1 cellular context compared by ENCODE assay signal in the genomic region with DNA sequence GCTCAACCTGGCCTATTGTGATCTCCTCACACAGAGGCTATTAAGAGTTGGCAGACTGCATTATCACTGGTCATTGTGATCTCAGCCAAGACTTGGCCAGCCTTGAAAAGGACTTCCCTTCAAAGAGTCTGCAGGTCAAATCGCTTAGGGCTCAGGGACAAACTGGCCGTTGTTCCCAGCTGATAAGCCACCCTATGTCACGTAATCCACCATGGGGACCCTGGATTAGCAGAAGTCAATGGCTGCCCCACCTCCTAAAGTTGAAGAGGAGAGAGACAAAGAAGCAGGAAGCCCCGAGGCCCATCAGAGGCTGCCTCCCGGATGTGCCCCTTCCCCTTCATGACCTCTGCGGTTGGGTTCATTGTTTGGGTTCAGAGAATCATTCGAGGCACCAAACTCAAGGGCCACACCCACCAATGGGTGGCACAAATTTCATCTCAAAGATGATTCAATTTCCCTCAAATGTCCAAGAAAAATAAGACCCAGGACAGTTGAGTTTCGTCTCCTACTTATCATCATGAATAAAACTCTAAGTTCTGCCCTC.
TF ChIP-seq lines count a peak whose summit lies in the region.

No MANE protein-coding gene starts in this region.

TF ChIP-seq in HepG2, 621 proteins besides CTCF, POLR2A, EP300 and RAD21 (continued from another document and continues in another):
- TF ChIP-seq, protein P1, sequence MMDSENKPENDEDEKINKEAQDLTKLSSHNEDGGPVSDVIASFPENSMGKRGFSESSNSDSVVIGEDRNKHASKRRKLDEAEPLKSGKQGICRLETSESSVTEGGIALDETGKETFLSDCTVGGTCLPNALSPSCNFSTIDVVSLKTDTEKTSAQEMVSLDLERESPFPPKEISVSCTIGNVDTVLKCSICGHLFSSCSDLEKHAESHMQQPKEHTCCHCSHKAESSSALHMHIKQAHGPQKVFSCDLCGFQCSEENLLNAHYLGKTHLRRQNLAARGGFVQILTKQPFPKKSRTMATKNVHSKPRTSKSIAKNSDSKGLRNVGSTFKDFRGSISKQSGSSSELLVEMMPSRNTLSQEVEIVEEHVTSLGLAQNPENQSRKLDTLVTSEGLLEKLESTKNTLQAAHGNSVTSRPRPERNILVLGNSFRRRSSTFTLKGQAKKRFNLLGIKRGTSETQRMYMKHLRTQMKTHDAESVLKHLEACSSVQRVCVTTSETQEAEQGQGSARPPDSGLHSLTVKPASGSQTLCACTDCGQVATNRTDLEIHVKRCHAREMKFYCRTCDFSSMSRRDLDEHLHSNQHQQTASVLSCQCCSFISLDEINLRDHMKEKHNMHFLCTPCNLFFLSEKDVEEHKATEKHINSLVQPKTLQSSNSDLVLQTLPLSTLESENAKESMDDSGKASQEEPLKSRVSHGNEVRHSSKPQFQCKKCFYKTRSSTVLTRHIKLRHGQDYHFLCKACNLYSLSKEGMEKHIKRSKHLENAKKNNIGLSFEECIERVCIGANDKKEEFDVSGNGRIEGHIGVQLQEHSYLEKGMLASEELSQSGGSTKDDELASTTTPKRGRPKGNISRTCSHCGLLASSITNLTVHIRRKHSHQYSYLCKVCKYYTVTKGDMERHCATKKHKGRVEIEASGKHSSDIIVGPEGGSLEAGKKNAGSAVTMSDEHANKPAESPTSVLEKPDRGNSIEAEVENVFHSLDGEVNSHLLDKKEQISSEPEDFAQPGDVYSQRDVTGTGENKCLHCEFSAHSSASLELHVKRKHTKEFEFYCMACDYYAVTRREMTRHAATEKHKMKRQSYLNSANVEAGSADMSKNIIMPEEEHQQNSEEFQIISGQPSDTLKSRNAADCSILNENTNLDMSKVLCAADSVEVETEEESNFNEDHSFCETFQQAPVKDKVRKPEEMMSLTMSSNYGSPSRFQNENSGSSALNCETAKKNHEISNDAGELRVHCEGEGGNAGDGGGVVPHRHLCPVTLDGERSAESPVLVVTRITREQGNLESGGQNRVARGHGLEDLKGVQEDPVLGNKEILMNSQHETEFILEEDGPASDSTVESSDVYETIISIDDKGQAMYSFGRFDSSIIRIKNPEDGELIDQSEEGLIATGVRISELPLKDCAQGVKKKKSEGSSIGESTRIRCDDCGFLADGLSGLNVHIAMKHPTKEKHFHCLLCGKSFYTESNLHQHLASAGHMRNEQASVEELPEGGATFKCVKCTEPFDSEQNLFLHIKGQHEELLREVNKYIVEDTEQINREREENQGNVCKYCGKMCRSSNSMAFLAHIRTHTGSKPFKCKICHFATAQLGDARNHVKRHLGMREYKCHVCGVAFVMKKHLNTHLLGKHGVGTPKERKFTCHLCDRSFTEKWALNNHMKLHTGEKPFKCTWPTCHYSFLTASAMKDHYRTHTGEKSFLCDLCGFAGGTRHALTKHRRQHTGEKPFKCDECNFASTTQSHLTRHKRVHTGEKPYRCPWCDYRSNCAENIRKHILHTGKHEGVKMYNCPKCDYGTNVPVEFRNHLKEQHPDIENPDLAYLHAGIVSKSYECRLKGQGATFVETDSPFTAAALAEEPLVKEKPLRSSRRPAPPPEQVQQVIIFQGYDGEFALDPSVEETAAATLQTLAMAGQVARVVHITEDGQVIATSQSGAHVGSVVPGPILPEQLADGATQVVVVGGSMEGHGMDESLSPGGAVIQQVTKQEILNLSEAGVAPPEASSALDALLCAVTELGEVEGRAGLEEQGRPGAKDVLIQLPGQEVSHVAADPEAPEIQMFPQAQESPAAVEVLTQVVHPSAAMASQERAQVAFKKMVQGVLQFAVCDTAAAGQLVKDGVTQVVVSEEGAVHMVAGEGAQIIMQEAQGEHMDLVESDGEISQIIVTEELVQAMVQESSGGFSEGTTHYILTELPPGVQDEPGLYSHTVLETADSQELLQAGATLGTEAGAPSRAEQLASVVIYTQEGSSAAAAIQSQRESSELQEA (CRISPR knock-in tag; IDR thresholded peaks at IDR 0.05; ENCODE audit: not compliant biosample characterization): peak; percentile 11
- no peak for TF ChIP-seq HNRNPK (IDR thresholded peaks at IDR 0.05; ENCODE audit: low read depth, low read length, poor library complexity, severe bottlenecking)
- TF ChIP-seq, protein P2, sequence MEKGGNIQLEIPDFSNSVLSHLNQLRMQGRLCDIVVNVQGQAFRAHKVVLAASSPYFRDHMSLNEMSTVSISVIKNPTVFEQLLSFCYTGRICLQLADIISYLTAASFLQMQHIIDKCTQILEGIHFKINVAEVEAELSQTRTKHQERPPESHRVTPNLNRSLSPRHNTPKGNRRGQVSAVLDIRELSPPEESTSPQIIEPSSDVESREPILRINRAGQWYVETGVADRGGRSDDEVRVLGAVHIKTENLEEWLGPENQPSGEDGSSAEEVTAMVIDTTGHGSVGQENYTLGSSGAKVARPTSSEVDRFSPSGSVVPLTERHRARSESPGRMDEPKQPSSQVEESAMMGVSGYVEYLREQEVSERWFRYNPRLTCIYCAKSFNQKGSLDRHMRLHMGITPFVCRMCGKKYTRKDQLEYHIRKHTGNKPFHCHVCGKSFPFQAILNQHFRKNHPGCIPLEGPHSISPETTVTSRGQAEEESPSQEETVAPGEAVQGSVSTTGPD (CRISPR knock-in tag; IDR thresholded peaks at IDR 0.05): no peak; the same call in 1 of the 2 replicates
- no peak for TF ChIP-seq ATRX (CRISPR knock-in tag; IDR thresholded peaks at IDR 0.05; ENCODE audit: borderline replicate concordance)
- TF ChIP-seq ZNF543 (CRISPR knock-in tag; IDR thresholded peaks at IDR 0.05): peak; percentile 63; the same call in 1 of the 2 replicates
- TF ChIP-seq, protein P3, sequence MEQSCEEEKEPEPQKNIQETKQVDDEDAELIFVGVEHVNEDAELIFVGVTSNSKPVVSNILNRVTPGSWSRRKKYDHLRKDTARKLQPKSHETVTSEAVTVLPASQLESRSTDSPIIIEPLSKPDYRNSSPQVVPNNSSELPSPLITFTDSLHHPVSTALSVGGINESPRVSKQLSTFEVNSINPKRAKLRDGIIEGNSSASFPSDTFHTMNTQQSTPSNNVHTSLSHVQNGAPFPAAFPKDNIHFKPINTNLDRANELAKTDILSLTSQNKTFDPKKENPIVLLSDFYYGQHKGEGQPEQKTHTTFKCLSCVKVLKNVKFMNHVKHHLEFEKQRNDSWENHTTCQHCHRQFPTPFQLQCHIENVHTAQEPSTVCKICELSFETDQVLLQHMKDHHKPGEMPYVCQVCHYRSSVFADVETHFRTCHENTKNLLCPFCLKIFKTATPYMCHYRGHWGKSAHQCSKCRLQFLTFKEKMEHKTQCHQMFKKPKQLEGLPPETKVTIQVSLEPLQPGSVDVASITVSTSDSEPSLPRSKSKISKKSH (CRISPR knock-in tag; IDR thresholded peaks at IDR 0.05; ENCODE audit: borderline replicate concordance): no peak
- TF ChIP-seq RFXAP (CRISPR knock-in tag; IDR thresholded peaks at IDR 0.05; ENCODE audit: borderline replicate concordance): no peak
- TF ChIP-seq NR3C1 (CRISPR knock-in tag; IDR thresholded peaks at IDR 0.05): no peak
- no peak for TF ChIP-seq KDM5B (CRISPR knock-in tag; IDR thresholded peaks at IDR 0.05; ENCODE audit: borderline replicate concordance)
- TF ChIP-seq RELA (CRISPR knock-in tag; IDR thresholded peaks at IDR 0.05): no peak
- no peak for TF ChIP-seq ZNF207 (IDR thresholded peaks at IDR 0.05; ENCODE audit: borderline replicate concordance)
- TF ChIP-seq NR1H2 (CRISPR knock-in tag; IDR thresholded peaks at IDR 0.05; ENCODE audit: borderline replicate concordance, low read depth): no peak
- TF ChIP-seq KMT2A (CRISPR knock-in tag; IDR thresholded peaks at IDR 0.05): no peak
- peak; percentile 61 for TF ChIP-seq CCAR2 (optimal IDR thresholded peaks at IDR 0.05; ENCODE audit: low read depth, low read length)
- no peak for TF ChIP-seq ZNF383 (CRISPR knock-in tag; IDR thresholded peaks at IDR 0.05; ENCODE audit: borderline replicate concordance)
- TF ChIP-seq, protein P4, sequence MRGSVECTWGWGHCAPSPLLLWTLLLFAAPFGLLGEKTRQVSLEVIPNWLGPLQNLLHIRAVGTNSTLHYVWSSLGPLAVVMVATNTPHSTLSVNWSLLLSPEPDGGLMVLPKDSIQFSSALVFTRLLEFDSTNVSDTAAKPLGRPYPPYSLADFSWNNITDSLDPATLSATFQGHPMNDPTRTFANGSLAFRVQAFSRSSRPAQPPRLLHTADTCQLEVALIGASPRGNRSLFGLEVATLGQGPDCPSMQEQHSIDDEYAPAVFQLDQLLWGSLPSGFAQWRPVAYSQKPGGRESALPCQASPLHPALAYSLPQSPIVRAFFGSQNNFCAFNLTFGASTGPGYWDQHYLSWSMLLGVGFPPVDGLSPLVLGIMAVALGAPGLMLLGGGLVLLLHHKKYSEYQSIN (CRISPR knock-in tag; IDR thresholded peaks at IDR 0.05; ENCODE audit: borderline replicate concordance): no peak
- no peak for TF ChIP-seq NFE2L1 (CRISPR knock-in tag; IDR thresholded peaks at IDR 0.05; ENCODE audit: borderline replicate concordance)
- TF ChIP-seq HIVEP1 (CRISPR knock-in tag; IDR thresholded peaks at IDR 0.05): no peak
- TF ChIP-seq HDAC1 (CRISPR knock-in tag; IDR thresholded peaks at IDR 0.05): no peak
- TF ChIP-seq, protein P5, sequence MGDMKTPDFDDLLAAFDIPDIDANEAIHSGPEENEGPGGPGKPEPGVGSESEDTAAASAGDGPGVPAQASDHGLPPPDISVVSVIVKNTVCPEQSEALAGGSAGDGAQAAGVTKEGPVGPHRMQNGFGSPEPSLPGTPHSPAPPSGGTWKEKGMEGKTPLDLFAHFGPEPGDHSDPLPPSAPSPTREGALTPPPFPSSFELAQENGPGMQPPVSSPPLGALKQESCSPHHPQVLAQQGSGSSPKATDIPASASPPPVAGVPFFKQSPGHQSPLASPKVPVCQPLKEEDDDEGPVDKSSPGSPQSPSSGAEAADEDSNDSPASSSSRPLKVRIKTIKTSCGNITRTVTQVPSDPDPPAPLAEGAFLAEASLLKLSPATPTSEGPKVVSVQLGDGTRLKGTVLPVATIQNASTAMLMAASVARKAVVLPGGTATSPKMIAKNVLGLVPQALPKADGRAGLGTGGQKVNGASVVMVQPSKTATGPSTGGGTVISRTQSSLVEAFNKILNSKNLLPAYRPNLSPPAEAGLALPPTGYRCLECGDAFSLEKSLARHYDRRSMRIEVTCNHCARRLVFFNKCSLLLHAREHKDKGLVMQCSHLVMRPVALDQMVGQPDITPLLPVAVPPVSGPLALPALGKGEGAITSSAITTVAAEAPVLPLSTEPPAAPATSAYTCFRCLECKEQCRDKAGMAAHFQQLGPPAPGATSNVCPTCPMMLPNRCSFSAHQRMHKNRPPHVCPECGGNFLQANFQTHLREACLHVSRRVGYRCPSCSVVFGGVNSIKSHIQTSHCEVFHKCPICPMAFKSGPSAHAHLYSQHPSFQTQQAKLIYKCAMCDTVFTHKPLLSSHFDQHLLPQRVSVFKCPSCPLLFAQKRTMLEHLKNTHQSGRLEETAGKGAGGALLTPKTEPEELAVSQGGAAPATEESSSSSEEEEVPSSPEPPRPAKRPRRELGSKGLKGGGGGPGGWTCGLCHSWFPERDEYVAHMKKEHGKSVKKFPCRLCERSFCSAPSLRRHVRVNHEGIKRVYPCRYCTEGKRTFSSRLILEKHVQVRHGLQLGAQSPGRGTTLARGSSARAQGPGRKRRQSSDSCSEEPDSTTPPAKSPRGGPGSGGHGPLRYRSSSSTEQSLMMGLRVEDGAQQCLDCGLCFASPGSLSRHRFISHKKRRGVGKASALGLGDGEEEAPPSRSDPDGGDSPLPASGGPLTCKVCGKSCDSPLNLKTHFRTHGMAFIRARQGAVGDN (CRISPR knock-in tag; IDR thresholded peaks at IDR 0.05): peak; percentile 36; the same call in 1 of the 2 replicates
- TF ChIP-seq ZNF274 (CRISPR knock-in tag; IDR thresholded peaks at IDR 0.05): no peak
- TF ChIP-seq TRIM24 (CRISPR knock-in tag; IDR thresholded peaks at IDR 0.05): peak; percentile 80; the same call in 1 of the 2 replicates
- TF ChIP-seq, protein P6, sequence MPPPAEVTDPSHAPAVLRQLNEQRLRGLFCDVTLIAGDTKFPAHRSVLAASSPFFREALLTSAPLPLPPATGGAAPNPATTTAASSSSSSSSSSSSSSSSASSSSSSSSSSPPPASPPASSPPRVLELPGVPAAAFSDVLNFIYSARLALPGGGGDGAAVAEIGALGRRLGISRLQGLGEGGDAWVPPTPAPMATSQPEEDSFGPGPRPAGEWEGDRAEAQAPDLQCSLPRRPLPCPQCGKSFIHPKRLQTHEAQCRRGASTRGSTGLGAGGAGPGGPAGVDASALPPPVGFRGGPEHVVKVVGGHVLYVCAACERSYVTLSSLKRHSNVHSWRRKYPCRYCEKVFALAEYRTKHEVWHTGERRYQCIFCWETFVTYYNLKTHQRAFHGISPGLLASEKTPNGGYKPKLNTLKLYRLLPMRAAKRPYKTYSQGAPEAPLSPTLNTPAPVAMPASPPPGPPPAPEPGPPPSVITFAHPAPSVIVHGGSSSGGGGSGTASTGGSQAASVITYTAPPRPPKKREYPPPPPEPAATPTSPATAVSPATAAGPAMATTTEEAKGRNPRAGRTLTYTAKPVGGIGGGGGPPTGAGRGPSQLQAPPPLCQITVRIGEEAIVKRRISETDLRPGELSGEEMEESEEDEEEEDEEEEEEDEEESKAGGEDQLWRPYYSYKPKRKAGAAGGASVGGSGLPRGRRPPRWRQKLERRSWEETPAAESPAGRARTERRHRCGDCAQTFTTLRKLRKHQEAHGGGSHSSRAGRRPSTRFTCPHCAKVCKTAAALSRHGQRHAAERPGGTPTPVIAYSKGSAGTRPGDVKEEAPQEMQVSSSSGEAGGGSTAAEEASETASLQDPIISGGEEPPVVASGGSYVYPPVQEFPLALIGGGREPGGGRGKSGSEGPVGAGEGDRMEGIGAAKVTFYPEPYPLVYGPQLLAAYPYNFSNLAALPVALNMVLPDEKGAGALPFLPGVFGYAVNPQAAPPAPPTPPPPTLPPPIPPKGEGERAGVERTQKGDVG (CRISPR knock-in tag; IDR thresholded peaks at IDR 0.05; ENCODE audit: borderline replicate concordance): no peak
- TF ChIP-seq LCORL (IDR thresholded peaks at IDR 0.05): no peak
- TF ChIP-seq LCORL (CRISPR knock-in tag; IDR thresholded peaks at IDR 0.05): 0 out of 2 replicates have a peak, but pooled peaks have one; percentile 22
- peak; percentile 56 for TF ChIP-seq FOSL2 (CRISPR knock-in tag; IDR thresholded peaks at IDR 0.05)
- TF ChIP-seq XRCC5 (optimal IDR thresholded peaks at IDR 0.05; ENCODE audit: low read length): peak; percentile 61
- peak; percentile 82 for TF ChIP-seq RARA (CRISPR knock-in tag; IDR thresholded peaks at IDR 0.05)
- no peak for TF ChIP-seq REL (CRISPR knock-in tag; conservative IDR thresholded peaks at IDR 0.05)
- no peak for TF ChIP-seq ZFAT (CRISPR knock-in tag; conservative IDR thresholded peaks at IDR 0.05)
- no peak for TF ChIP-seq ZNF17 (CRISPR knock-in tag; IDR thresholded peaks at IDR 0.05)
- TF ChIP-seq ZFP41 (CRISPR knock-in tag; IDR thresholded peaks at IDR 0.05; ENCODE audit: borderline replicate concordance): no peak
- peak; percentile 65 for TF ChIP-seq NR2C2 (CRISPR knock-in tag; IDR thresholded peaks at IDR 0.05; ENCODE audit: borderline replicate concordance)
- TF ChIP-seq, protein P7, sequence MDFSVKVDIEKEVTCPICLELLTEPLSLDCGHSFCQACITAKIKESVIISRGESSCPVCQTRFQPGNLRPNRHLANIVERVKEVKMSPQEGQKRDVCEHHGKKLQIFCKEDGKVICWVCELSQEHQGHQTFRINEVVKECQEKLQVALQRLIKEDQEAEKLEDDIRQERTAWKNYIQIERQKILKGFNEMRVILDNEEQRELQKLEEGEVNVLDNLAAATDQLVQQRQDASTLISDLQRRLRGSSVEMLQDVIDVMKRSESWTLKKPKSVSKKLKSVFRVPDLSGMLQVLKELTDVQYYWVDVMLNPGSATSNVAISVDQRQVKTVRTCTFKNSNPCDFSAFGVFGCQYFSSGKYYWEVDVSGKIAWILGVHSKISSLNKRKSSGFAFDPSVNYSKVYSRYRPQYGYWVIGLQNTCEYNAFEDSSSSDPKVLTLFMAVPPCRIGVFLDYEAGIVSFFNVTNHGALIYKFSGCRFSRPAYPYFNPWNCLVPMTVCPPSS (IDR thresholded peaks at IDR 0.05): no peak
- no peak for TF ChIP-seq ZNF101 (CRISPR knock-in tag; IDR thresholded peaks at IDR 0.05; ENCODE audit: borderline replicate concordance, low read depth)
